ENCODE assay signal across 19 cellular contexts in the genomic region with DNA sequence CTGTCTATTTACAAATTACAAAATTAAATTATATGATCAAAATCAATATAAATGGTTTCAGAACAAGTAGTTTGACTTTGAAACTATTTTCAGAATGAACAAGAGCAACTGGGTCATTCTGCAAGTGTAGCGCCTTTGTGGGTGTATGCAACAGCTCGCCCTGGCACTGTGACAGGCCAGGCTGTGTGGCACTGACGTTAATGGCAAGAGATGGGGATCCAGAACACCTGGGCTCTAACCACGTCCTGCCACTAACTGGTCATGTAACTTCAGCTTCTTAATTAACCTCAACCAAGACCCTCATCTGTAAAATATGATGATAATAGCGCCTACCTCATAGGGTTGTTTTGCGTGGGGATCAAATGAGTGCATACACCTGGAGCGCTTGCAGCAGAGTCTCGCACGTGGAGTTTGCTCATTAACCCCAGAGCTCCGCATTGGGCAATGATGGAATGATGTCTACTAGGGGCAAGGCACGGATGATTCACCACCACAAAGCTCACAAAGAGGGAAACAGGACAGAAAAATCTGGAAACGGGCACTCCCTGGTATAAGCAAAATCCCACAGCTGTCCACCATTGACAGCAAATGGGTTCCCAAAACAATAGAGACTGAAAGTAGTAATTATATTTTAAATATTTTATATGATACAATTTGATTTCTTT.
DNase-seq lines count a peak whose midpoint lies in the region; ATAC-seq and TF ChIP-seq lines count a peak whose summit lies in the region.
"Had no signal": no experiment of that assay in that cellular context is flagged by ENCODE, and none has a peak within 500 bp of the region (broad histone marks: within the 10 kb centered on the region; RNA-seq: fewer than 3 reads in every experiment).

No MANE protein-coding gene starts in this region.

- H3K4me3 ChIP-seq in HFF-Myc (replicated peaks; ENCODE audit: low read depth, low read length): no peak overlapping the region
- no peak overlapping the region for H3K4me3 ChIP-seq in foreskin fibroblast (ENCODE audit: low read depth in 1 of 2, low read length in 2 of 2)
- H3K4me3 ChIP-seq in heart left ventricle: no peak overlapping the region
- H3K4me3 ChIP-seq: GM23338, hepatocyte had no signal

- no peaks in the 10 kb centered on the region for H3K27me3 ChIP-seq in heart left ventricle
- H3K27me3 ChIP-seq: hepatocyte had no signal

- no peaks in the 10 kb centered on the region for H3K9me3 ChIP-seq in heart left ventricle
- H3K9me3 ChIP-seq: Caco-2 had no signal

- no peak for TF ChIP-seq POLR2A in heart left ventricle (IDR thresholded peaks at IDR 0.05)

- TF ChIP-seq CTCF in HFF-Myc (IDR thresholded peaks at IDR 0.05; ENCODE audit: low read depth, low read length, missing control alignments): no peak
- no peak for TF ChIP-seq CTCF in foreskin fibroblast (IDR thresholded peaks at IDR 0.05; ENCODE audit: low read depth, low read length)
- TF ChIP-seq CTCF in heart left ventricle (IDR thresholded peaks at IDR 0.05): no peak

- no peak overlapping the region for H3K27ac ChIP-seq in heart left ventricle
- H3K27ac ChIP-seq: hepatocyte, HL-60 had no signal

- H3K36me3 ChIP-seq in heart left ventricle: no peaks in the 10 kb centered on the region

- 81 to 88% (median 85%) methylated on average over 12 of the region's 12 CpGs for WGBS in heart left ventricle, 4 donors

- intact Hi-C loops in heart left ventricle (cut with DNase I): no loop called here

- peak; percentile 91 for DNase-seq in A172 (ENCODE audit: low spot score)
- peak; percentile 30 for DNase-seq in HFF-Myc (ENCODE audit: extremely low read depth, low read depth)
- peak; percentile 13 for DNase-seq in SW480 (ENCODE audit: low spot score)
- peak; percentile 49 to 63 for DNase-seq in foreskin fibroblast
- no peak for DNase-seq in heart left ventricle
- DNase-seq in NAMALWA (ENCODE audit: low spot score): no peak
- no peak for DNase-seq in NCI-H2171 (lab: John Stamatoyannopoulos, UW)
- DNase-seq: 8988T; activated CD4-positive, alpha-beta T cell treated with anti-CD3 and anti-CD28 coated beads, Interleukin-2, amount 50 U/mL, for 4 hours; activated T-cell treated with anti-CD3 and anti-CD28 coated beads, Interleukin-2, amount 50 U/mL, for 48 hours; Caco-2; natural killer cell; NCI-H2081 treated with DMSO at 0.1 percent for 48 hours; stimulated activated CD4-positive, alpha-beta T cell treated with anti-CD3 and anti-CD28 coated beads, Interleukin-4, amount 100 ng/mL, for 24 hours; trophoblast cell had no signal

- no peak for ATAC-seq in heart left ventricle
- ATAC-seq in HG02970 (IDR thresholded peaks at IDR 0.05; ENCODE audit: low FRiP score, unreplicated experiment): no peak
- ATAC-seq: GM23338, natural killer cell had no signal

- no peaks in the 10 kb centered on the region for H3K4me1 ChIP-seq in heart left ventricle
- H3K4me1 ChIP-seq: Caco-2 had no signal

Comparison
In these comparisons a context has a peak if more than half of its experiments do, and no peak if none do; other contexts are left out.
1. DNase-seq: peak in A172 (single experiment), HFF-Myc (single experiment), SW480 (single experiment) and foreskin fibroblast (2 of 2); none in heart left ventricle (0 of 5), NAMALWA (single experiment) and NCI-H2171 (single experiment).